ENCODE assay signal across 9 cellular contexts in the genomic region with DNA sequence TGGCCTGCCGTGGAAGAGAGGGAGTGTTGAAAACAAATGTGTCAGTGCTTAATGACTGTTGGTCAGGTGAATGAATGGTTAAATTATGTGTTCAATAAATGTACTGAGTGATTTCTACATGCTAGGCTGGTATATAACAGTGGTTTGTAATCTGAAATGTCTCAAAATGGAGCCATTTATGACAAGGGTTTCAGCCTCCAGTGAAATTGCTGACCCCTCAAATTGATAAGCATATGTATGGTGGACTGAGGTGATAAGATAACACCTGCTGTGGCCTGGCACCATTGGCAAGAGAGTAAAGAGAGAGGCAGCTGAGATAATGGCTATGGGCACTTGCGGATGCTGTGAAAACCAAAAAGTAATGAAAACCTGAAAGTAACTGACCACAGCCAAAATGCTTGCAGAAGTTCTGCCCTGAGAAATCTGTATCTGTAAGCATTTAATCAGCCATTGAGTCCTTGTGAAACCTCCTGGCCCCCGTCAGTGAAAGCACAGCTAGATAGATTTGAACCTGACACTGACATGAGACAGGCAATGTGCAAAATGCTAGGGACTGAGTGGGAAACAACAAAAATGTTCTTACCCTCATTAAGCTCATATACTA. TPM values are rescaled to one million over a fixed set of nuclear protein-coding genes. Genes with fewer than 3 reads are reported as not detected.
DNase-seq lines count a peak whose midpoint lies in the region; ATAC-seq, FAIRE-seq and TF ChIP-seq lines count a peak whose summit lies in the region.
"Had no signal": no experiment of that assay in that cellular context is flagged by ENCODE, and none has a peak within 500 bp of the region (broad histone marks: within the 10 kb centered on the region; RNA-seq: fewer than 3 reads in every experiment).

No MANE protein-coding gene starts in this region.

- H3K4me3 ChIP-seq in cardiac muscle cell (no peak overlapping the region), heart left ventricle (no peak overlapping the region)

- 56 to 64% (median 60%) methylated on average over 3 of the region's 3 CpGs for WGBS in heart left ventricle, 4 donors

- peaks cover under 1% of the 10 kb centered on the region for H3K9me3 Mint-ChIP-seq in type B pancreatic cell

- no peaks in the 10 kb centered on the region for H3K27me3 ChIP-seq in cardiac muscle cell
- peaks cover 0 to 39% (median 14%) of the 10 kb centered on the region in 9 donors for H3K27me3 ChIP-seq in heart left ventricle

- H3K4me1 ChIP-seq in cardiac muscle cell (ENCODE audit: low read depth) = peaks cover 30% of the 10 kb centered on the region
- H3K4me1 ChIP-seq in heart left ventricle = peaks cover 0 to 32% (median 2%) of the 10 kb centered on the region in 12 donors

- H3K4me1 Mint-ChIP-seq in type B pancreatic cell (ENCODE audit: unreplicated experiment) = peaks cover 11% of the 10 kb centered on the region

- no peak for TF ChIP-seq POLR2A in heart left ventricle (IDR thresholded peaks at IDR 0.05)

- TF ChIP-seq CTCF in cardiac muscle cell (IDR thresholded peaks at IDR 0.05; ENCODE audit: low read depth, low read length) (no peak), heart left ventricle (IDR thresholded peaks at IDR 0.05) (no peak), type B pancreatic cell (conservative IDR thresholded peaks at IDR 0.05) (no peak)

- H3K27ac ChIP-seq in cardiac muscle cell = peak overlapping the region; percentile 18
- H3K27ac ChIP-seq in heart left ventricle = no peak overlapping the region
- H3K27ac ChIP-seq: RWPE1 had no signal

- peaks cover 19% of the 10 kb centered on the region for H3K27me3 Mint-ChIP-seq in type B pancreatic cell

- H3K4me3 Mint-ChIP-seq in type B pancreatic cell = peak overlapping the region; percentile 66

- no peak for ATAC-seq in heart left ventricle
- peak; percentile 26 for ATAC-seq in HG02973 (IDR thresholded peaks at IDR 0.05; ENCODE audit: unreplicated experiment)

- H3K36me3 ChIP-seq in cardiac muscle cell = no peaks in the 10 kb centered on the region
- H3K36me3 ChIP-seq in heart left ventricle = no peaks in the 10 kb centered on the region

- intact Hi-C loops in heart left ventricle (cut with DNase I) = no loop called here

- H3K36me3 Mint-ChIP-seq in type B pancreatic cell = peaks cover 16% of the 10 kb centered on the region

- H3K27ac Mint-ChIP-seq in type B pancreatic cell = peak overlapping the region; percentile 80

- DNase-seq in cardiac muscle cell (ENCODE audit: low read depth in 1 of 2, low spot score in 1 of 2) = peak in 1 of 2 donors; percentile 46
- no peak for DNase-seq in heart left ventricle
- peak; percentile 86 for DNase-seq in OCI-M1 (lab: John Stamatoyannopoulos, UW)
- no peak for DNase-seq in type B pancreatic cell (ENCODE audit: extremely low spot score, unreplicated experiment)
- DNase-seq in frontal cortex (ENCODE audit: low spot score in 2 of 2) = no peak
- DNase-seq in HTR-8/SVneo (ENCODE audit: insufficient read length, low spot score) = no peak
- no peak for DNase-seq in kidney tubule cell (ENCODE audit: low spot score)

- no peak for FAIRE-seq in frontal cortex (lab: Jason Lieb, UNC)
- FAIRE-seq in HTR-8/SVneo (lab: Jason Lieb, UNC) = no peak

- H3K9me3 ChIP-seq in cardiac muscle cell (ENCODE audit: low read depth) (no peaks in the 10 kb centered on the region), heart left ventricle (no peaks in the 10 kb centered on the region)

RNA-seq across cellular contexts. Expression of gene BCAT1, which starts 1.4 kb away (rescaled TPM):
- 19.2 and 45.3 TPM in 2 replicates for total RNA-seq in cardiac muscle cell
- 17.8 and 22.4 TPM in 2 replicates for polyA plus RNA-seq in cardiac muscle cell
- 10 to 100 TPM in 2 of 9 donors, 1 to 10 TPM in 7; 1.5 to 28.9 (median 5.6) TPM for total RNA-seq in heart left ventricle
- polyA plus RNA-seq in heart left ventricle = 1 to 10 TPM in 1 of 2 donors, under 1 TPM in 1; 0.57 to 2.4 TPM
- total RNA-seq in type B pancreatic cell (ENCODE audit: low replicate concordance) = 153 and 573 TPM in 2 replicates
- total RNA-seq in frontal cortex = 48.5 TPM
